Comparison of ENCODE assay signal across 8 cellular contexts in genomic region chr12:32139064-32139421, GRCh38. TPM values are rescaled to one million over a fixed set of nuclear protein-coding genes. Genes with fewer than 3 reads are reported as not detected.
DNase-seq lines count a peak whose midpoint lies in the region; TF ChIP-seq lines count a peak whose summit lies in the region.

No MANE protein-coding gene starts in this region.

- TF ChIP-seq POLR2A in NB4 (IDR thresholded peaks at IDR 0.05; ENCODE audit: extremely low read depth, insufficient read length) = no peak

- H3K36me3 Mint-ChIP-seq in activated CD4-positive, alpha-beta T cell treated with anti-CD3 and anti-CD28 coated beads, Interleukin-2, amount 10 ng/mL, durations not matched to agents 24 days and 14 days (ENCODE audit: low read depth) = no peaks in the 10 kb centered on the region
- H3K36me3 Mint-ChIP-seq in HFFc6 (ENCODE audit: low read depth) (no peaks in the 10 kb centered on the region), neural crest cell (ENCODE audit: low read depth) (no peaks in the 10 kb centered on the region)

- TF ChIP-seq CTCF in HFFc6 (IDR thresholded peaks at IDR 0.05) (no peak), NB4 (IDR thresholded peaks at IDR 0.05; ENCODE audit: low read depth, low read length) (no peak), coronary artery (IDR thresholded peaks at IDR 0.05) (no peak), neural crest cell (conservative IDR thresholded peaks at IDR 0.05) (no peak)

- H3K4me3 ChIP-seq in NB4 (ENCODE audit: low read depth, low read length) (peak overlapping the region; percentile 38), coronary artery (peak overlapping the region; percentile 56)

- H3K4me3 Mint-ChIP-seq in activated CD4-positive, alpha-beta T cell treated with anti-CD3 and anti-CD28 coated beads, Interleukin-2, amount 10 ng/mL, durations not matched to agents 24 days and 14 days = peak overlapping the region; percentile 70
- H3K4me3 Mint-ChIP-seq in HFFc6 = no peak overlapping the region
- H3K4me3 Mint-ChIP-seq in neural crest cell = peak overlapping the region; percentile 84

- intact Hi-C loops in activated CD4-positive, alpha-beta T cell treated with anti-CD3 and anti-CD28 coated beads, Interleukin-2, amount 10 ng/mL, durations not matched to agents 24 days and 14 days (cut with micrococcal nuclease) = loop anchor here (5.0 to 10.0 kb wide), 6 partner anchors 77 to 414 kb away; partner anchors contain the start of gene AMN1

- H3K4me1 Mint-ChIP-seq in activated CD4-positive, alpha-beta T cell treated with anti-CD3 and anti-CD28 coated beads, Interleukin-2, amount 10 ng/mL, durations not matched to agents 24 days and 14 days = peaks cover 18% of the 10 kb centered on the region
- H3K4me1 Mint-ChIP-seq in HFFc6 (ENCODE audit: low read depth) (peaks cover 7% of the 10 kb centered on the region), neural crest cell (peaks cover 32% of the 10 kb centered on the region)

- H3K27ac ChIP-seq in coronary artery = no peak overlapping the region

- H3K27ac Mint-ChIP-seq in activated CD4-positive, alpha-beta T cell treated with anti-CD3 and anti-CD28 coated beads, Interleukin-2, amount 10 ng/mL, durations not matched to agents 24 days and 14 days = peak overlapping the region; percentile 1
- peak overlapping the region; percentile 25; the same call in 1 of the 2 replicates for H3K27ac Mint-ChIP-seq in HFFc6
- peak overlapping the region; percentile 96 for H3K27ac Mint-ChIP-seq in neural crest cell (ENCODE audit: unreplicated experiment)

- H3K9me3 Mint-ChIP-seq in activated CD4-positive, alpha-beta T cell treated with anti-CD3 and anti-CD28 coated beads, Interleukin-2, amount 10 ng/mL, durations not matched to agents 24 days and 14 days = no peaks in the 10 kb centered on the region
- no peaks in the 10 kb centered on the region for H3K9me3 Mint-ChIP-seq in HFFc6
- no peaks in the 10 kb centered on the region for H3K9me3 Mint-ChIP-seq in neural crest cell

- H3K27me3 Mint-ChIP-seq in activated CD4-positive, alpha-beta T cell treated with anti-CD3 and anti-CD28 coated beads, Interleukin-2, amount 10 ng/mL, durations not matched to agents 24 days and 14 days = peaks cover 14% of the 10 kb centered on the region
- H3K27me3 Mint-ChIP-seq in HFFc6 (ENCODE audit: insufficient read depth) (peaks cover 3% of the 10 kb centered on the region), neural crest cell (ENCODE audit: low read depth) (no peaks in the 10 kb centered on the region)

- DNase-seq in activated CD4-positive, alpha-beta T cell treated with anti-CD3 and anti-CD28 coated beads, Interleukin-2, amount 10 ng/mL, durations not matched to agents 24 days and 14 days = peak; percentile 79
- DNase-seq in activated CD4-positive, alpha-beta T cell treated with anti-CD3 and anti-CD28 coated beads, Interleukin-2, amount 50 U/mL, for 4 hours = no peak
- DNase-seq in HFFc6 = no peak
- DNase-seq in NB4 (ENCODE audit: low read depth) = peak; percentile 71
- no peak for DNase-seq in coronary artery (ENCODE audit: low spot score)
- no peak for DNase-seq in neural crest cell (ENCODE audit: low read depth, low spot score)
- DNase-seq in AML-193 (lab: John Stamatoyannopoulos, UW) = no peak
- no peak for DNase-seq in NCI-H1105 treated with DMSO at 0.1 percent for 48 hours (lab: John Stamatoyannopoulos, UW)

RNA-seq across cellular contexts. Expression of gene BICD1, which starts 32.4 kb away (rescaled TPM):
- 16.0 and 18.2 TPM in 2 replicates for total RNA-seq in activated CD4-positive, alpha-beta T cell treated with anti-CD3 and anti-CD28 coated beads, Interleukin-2, amount 10 ng/mL, durations not matched to agents 24 days and 14 days
- total RNA-seq in HFFc6 (2021; fragmentation: NEBNext Ultra II Directional; extraction: Animal tissue kit (Norgen Biotek cat#: 25700)) = 10 to 100 TPM; 24.5 to 36.6 (median 32.4) TPM
- total RNA-seq in neural crest cell = 49.1 and 49.5 TPM in 2 replicates

Comparison
In these comparisons a context has a peak if more than half of its experiments do, and no peak if none do; other contexts are left out.
1. DNase-seq: peak in activated CD4-positive, alpha-beta T cell treated with anti-CD3 and anti-CD28 coated beads, Interleukin-2, amount 10 ng/mL, durations not matched to agents 24 days and 14 days (single experiment) and NB4 (single experiment); none in activated CD4-positive, alpha-beta T cell treated with anti-CD3 and anti-CD28 coated beads, Interleukin-2, amount 50 U/mL, for 4 hours (0 of 2), HFFc6 (single experiment), coronary artery (single experiment), neural crest cell (single experiment), AML-193 (0 of 2) and NCI-H1105 treated with DMSO at 0.1 percent for 48 hours (single experiment).
2. H3K27ac Mint-ChIP-seq: peak in every context shown above with its lines; median percentile 96 in neural crest cell; 25 in HFFc6; 1 in activated CD4-positive, alpha-beta T cell treated with anti-CD3 and anti-CD28 coated beads, Interleukin-2, amount 10 ng/mL, durations not matched to agents 24 days and 14 days.